ENCODE assay signal across 19 cellular contexts in genomic region chr10:60138026-60138425, GRCh38.
DNase-seq lines count a peak whose midpoint lies in the region; ATAC-seq and TF ChIP-seq lines count a peak whose summit lies in the region.
"Had no signal": no experiment of that assay in that cellular context is flagged by ENCODE, and none has a peak within 500 bp of the region (broad histone marks: within the 10 kb centered on the region; RNA-seq: fewer than 3 reads in every experiment).

No MANE protein-coding gene starts in this region.

- no peaks in the 10 kb centered on the region for H3F3A ChIP-seq in GM23338 (replicated peaks; ENCODE audit: low read depth)

- peak overlapping the region; percentile 61 for H3K4me2 ChIP-seq in GM23338

- POLR2A ChIA-PET in WTC11 (lab: Charles Lee): no interaction called here

- no peaks in the 10 kb centered on the region for H4K20me1 ChIP-seq in GM23338 (replicated peaks; ENCODE audit: insufficient read depth)

- H3K27ac ChIP-seq in GM23338 (ENCODE audit: low read depth) (peak overlapping the region; percentile 8; the same call in 1 of the 2 replicates), gastrocnemius medialis (peak overlapping the region; percentile 86 to 96 (median 89))
- H3K27ac ChIP-seq: Peyer's patch had no signal

- H3K27me3 Mint-ChIP-seq in GM23338 (ENCODE audit: insufficient read depth, low read depth, poor library complexity): no peaks in the 10 kb centered on the region
- no peaks in the 10 kb centered on the region for H3K27me3 Mint-ChIP-seq in WTC11 (ENCODE audit: low read depth)

- no peak overlapping the region for H2AFZ ChIP-seq in GM23338

- H3K27ac Mint-ChIP-seq in GM23338: peak overlapping the region; percentile 20
- peak overlapping the region; percentile 77; the same call in 1 of the 2 replicates for H3K27ac Mint-ChIP-seq in WTC11
- H3K27ac Mint-ChIP-seq: CD8-positive, alpha-beta T cell had no signal

- TF ChIP-seq POLR2A in gastrocnemius medialis (IDR thresholded peaks at IDR 0.05): no peak

- no peaks in the 10 kb centered on the region for H3K9me3 Mint-ChIP-seq in GM23338
- H3K9me3 Mint-ChIP-seq in WTC11: no peaks in the 10 kb centered on the region
- H3K9me3 Mint-ChIP-seq: CD8-positive, alpha-beta T cell had no signal

- in situ Hi-C loops in gastrocnemius medialis (cut with MboI; ENCODE audit: low sequenced_read_pairs in 4 of 4): no loop called here

- H3K4me1 ChIP-seq in GM23338 (ENCODE audit: insufficient read depth): peaks cover 18% of the 10 kb centered on the region
- peaks cover 30 to 31% of the 10 kb centered on the region in 2 donors for H3K4me1 ChIP-seq in gastrocnemius medialis

- TF ChIP-seq CTCF in GM23338 (conservative IDR thresholded peaks at IDR 0.05; ENCODE audit: low read depth in 2 of 2): no peak
- TF ChIP-seq CTCF in WTC11 (IDR thresholded peaks at IDR 0.05): no peak
- TF ChIP-seq CTCF in gastrocnemius medialis (IDR thresholded peaks at IDR 0.05 in 4 of 5, conservative IDR thresholded peaks at IDR 0.05 in 1 of 5): no peak

- peaks cover 19% of the 10 kb centered on the region for H3K4me1 Mint-ChIP-seq in GM23338
- H3K4me1 Mint-ChIP-seq in WTC11: peaks cover 18% of the 10 kb centered on the region

- no peaks in the 10 kb centered on the region for H3K36me3 ChIP-seq in GM23338 (ENCODE audit: insufficient read depth)
- peaks cover 0 to 9% of the 10 kb centered on the region in 2 donors for H3K36me3 ChIP-seq in gastrocnemius medialis
- H3K36me3 ChIP-seq: Peyer's patch had no signal

- DNase-seq in GM23338 (ENCODE audit: low spot score) (no peak), WTC11 (ENCODE audit: low spot score) (no peak), left kidney (ENCODE audit: low read depth, low spot score) (peak; percentile 56), gastrocnemius medialis (no peak), kidney glomerular epithelial cell (lab: John Stamatoyannopoulos, UW) (no peak), dedifferentiated amniotic fluid mesenchymal stem cell (ENCODE audit: extremely low spot score) (no peak)
- no peak for DNase-seq in stimulated activated CD4-positive, alpha-beta T cell treated with anti-CD3 and anti-CD28 coated beads, Interleukin-1b, Interleukin-23, amount 100 ng/mL, for 48 hours
- DNase-seq: CD8-positive, alpha-beta T cell; GF-D8; H7; Karpas-422; MM.1S; NCI-H1105 treated with DMSO at 0.1 percent for 48 hours; NCI-H187; NCI-H2171; NCI-H774; Peyer's patch; SHP77 treated with DMSO at 0.1 percent for 48 hours had no signal

- H3K36me3 Mint-ChIP-seq in GM23338 (ENCODE audit: low read depth) (peaks cover 8% of the 10 kb centered on the region; the same call in 2 of the 3 replicates), WTC11 (peaks cover 17% of the 10 kb centered on the region; the same call in 1 of the 2 replicates)

- H3K4me3 Mint-ChIP-seq in GM23338 (peak overlapping the region; percentile 16; the same call in 1 of the 3 replicates), WTC11 (no peak overlapping the region)
- H3K4me3 Mint-ChIP-seq: CD8-positive, alpha-beta T cell had no signal

- intact Hi-C loops in gastrocnemius medialis (cut with DNase I; ENCODE audit: low total_unique reads): no loop called here

- H3K9me2 ChIP-seq in GM23338 (ENCODE audit: insufficient read depth): no peaks in the 10 kb centered on the region

- ATAC-seq in GM23338 (no peak), WTC11 (no peak), gastrocnemius medialis (no peak), GM19397 (IDR thresholded peaks at IDR 0.05; ENCODE audit: unreplicated experiment) (no peak)
- ATAC-seq: CD8-positive, alpha-beta T cell had no signal

- H3K9me3 ChIP-seq in gastrocnemius medialis: no peaks in the 10 kb centered on the region
- H3K9me3 ChIP-seq: Peyer's patch had no signal

- H3K79me2 ChIP-seq in GM23338 (replicated peaks; ENCODE audit: insufficient read depth): peaks cover 18% of the 10 kb centered on the region

- CTCF ChIA-PET in WTC11 (lab: Charles Lee): no interaction called here

- H3K27me3 ChIP-seq in GM23338 (ENCODE audit: insufficient read depth) (no peaks in the 10 kb centered on the region), gastrocnemius medialis (no peaks in the 10 kb centered on the region)
- H3K27me3 ChIP-seq: Peyer's patch had no signal

- H3K4me3 ChIP-seq in GM23338 (peak overlapping the region; percentile 48; the same call in 1 of the 2 replicates), gastrocnemius medialis (peak overlapping the region; percentile 56 to 63 (median 60))

TF ChIP-seq in GM23338, 12 proteins besides CTCF, POLR2A, EP300 and RAD21 (continues in another document):
- TF ChIP-seq CREB1 (CRISPR knock-in tag; IDR thresholded peaks at IDR 0.05; ENCODE audit: low read depth) (no peak), STAT1 (IDR thresholded peaks at IDR 0.05; ENCODE audit: unreplicated experiment) (no peak), POLR2AphosphoS5 (IDR thresholded peaks at IDR 0.05; ENCODE audit: low read depth) (no peak), JUNB (IDR thresholded peaks at IDR 0.05; ENCODE audit: unreplicated experiment) (no peak)

TF ChIP-seq in WTC11, 78 proteins besides CTCF, POLR2A, EP300 and RAD21 (continues in another document):
- TF ChIP-seq FOXP1 (CRISPR knock-in tag; IDR thresholded peaks at IDR 0.05; ENCODE audit: borderline replicate concordance): no peak
- TF ChIP-seq, protein P1, sequence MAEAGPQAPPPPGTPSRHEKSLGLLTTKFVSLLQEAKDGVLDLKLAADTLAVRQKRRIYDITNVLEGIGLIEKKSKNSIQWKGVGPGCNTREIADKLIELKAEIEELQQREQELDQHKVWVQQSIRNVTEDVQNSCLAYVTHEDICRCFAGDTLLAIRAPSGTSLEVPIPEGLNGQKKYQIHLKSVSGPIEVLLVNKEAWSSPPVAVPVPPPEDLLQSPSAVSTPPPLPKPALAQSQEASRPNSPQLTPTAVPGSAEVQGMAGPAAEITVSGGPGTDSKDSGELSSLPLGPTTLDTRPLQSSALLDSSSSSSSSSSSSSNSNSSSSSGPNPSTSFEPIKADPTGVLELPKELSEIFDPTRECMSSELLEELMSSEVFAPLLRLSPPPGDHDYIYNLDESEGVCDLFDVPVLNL (CRISPR knock-in tag; IDR thresholded peaks at IDR 0.05; ENCODE audit: borderline replicate concordance, low read depth): no peak
- no peak for TF ChIP-seq GABPB1 (CRISPR knock-in tag; IDR thresholded peaks at IDR 0.05)
- TF ChIP-seq GTF2I (CRISPR knock-in tag; conservative IDR thresholded peaks at IDR 0.05): no peak
- TF ChIP-seq, protein P2, sequence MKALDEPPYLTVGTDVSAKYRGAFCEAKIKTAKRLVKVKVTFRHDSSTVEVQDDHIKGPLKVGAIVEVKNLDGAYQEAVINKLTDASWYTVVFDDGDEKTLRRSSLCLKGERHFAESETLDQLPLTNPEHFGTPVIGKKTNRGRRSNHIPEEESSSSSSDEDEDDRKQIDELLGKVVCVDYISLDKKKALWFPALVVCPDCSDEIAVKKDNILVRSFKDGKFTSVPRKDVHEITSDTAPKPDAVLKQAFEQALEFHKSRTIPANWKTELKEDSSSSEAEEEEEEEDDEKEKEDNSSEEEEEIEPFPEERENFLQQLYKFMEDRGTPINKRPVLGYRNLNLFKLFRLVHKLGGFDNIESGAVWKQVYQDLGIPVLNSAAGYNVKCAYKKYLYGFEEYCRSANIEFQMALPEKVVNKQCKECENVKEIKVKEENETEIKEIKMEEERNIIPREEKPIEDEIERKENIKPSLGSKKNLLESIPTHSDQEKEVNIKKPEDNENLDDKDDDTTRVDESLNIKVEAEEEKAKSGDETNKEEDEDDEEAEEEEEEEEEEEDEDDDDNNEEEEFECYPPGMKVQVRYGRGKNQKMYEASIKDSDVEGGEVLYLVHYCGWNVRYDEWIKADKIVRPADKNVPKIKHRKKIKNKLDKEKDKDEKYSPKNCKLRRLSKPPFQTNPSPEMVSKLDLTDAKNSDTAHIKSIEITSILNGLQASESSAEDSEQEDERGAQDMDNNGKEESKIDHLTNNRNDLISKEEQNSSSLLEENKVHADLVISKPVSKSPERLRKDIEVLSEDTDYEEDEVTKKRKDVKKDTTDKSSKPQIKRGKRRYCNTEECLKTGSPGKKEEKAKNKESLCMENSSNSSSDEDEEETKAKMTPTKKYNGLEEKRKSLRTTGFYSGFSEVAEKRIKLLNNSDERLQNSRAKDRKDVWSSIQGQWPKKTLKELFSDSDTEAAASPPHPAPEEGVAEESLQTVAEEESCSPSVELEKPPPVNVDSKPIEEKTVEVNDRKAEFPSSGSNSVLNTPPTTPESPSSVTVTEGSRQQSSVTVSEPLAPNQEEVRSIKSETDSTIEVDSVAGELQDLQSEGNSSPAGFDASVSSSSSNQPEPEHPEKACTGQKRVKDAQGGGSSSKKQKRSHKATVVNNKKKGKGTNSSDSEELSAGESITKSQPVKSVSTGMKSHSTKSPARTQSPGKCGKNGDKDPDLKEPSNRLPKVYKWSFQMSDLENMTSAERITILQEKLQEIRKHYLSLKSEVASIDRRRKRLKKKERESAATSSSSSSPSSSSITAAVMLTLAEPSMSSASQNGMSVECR (CRISPR knock-in tag; IDR thresholded peaks at IDR 0.05; ENCODE audit: borderline replicate concordance): no peak
- TF ChIP-seq NR3C1 (CRISPR knock-in tag; conservative IDR thresholded peaks at IDR 0.05; ENCODE audit: low read depth): no peak
- TF ChIP-seq PRRX2 (CRISPR knock-in tag; IDR thresholded peaks at IDR 0.05): no peak
